ENCODE assay signal across 20 cellular contexts in genomic region chrX:136353519-136354095, GRCh38. TPM values are rescaled to one million over a fixed set of nuclear protein-coding genes. Genes with fewer than 3 reads are reported as not detected.
"Had no signal": no experiment of that assay in that cellular context is flagged by ENCODE, and none has a peak within 500 bp of the region (broad histone marks: within the 10 kb centered on the region; RNA-seq: fewer than 3 reads in every experiment).

No MANE protein-coding gene starts in this region.

- H3K4me1 ChIP-seq: body of pancreas, sigmoid colon, suprapubic skin, upper lobe of right lung had no signal

- H3K27ac Mint-ChIP-seq: activated B cell treated with CpG ODN at 0.5 μM for 24 hours; activated CD4-positive, alpha-beta T cell treated with anti-CD3 and anti-CD28 coated beads, Interleukin-2, amount 10 ng/mL, durations not matched to agents 7 days and 5 days; activated naive CD4-positive, alpha-beta T cell treated with anti-CD3 and anti-CD28 coated beads, Interleukin-2, amount 50 U/mL, for 24 hours had no signal

- H3K27ac ChIP-seq: body of pancreas, sigmoid colon, suprapubic skin, upper lobe of right lung had no signal

- H3K27me3 ChIP-seq: body of pancreas, sigmoid colon, suprapubic skin, upper lobe of right lung had no signal

- H3K4me3 Mint-ChIP-seq: activated B cell treated with CpG ODN at 0.5 μM for 24 hours; activated CD4-positive, alpha-beta T cell treated with anti-CD3 and anti-CD28 coated beads, Interleukin-2, amount 10 ng/mL, durations not matched to agents 7 days and 5 days; activated naive CD4-positive, alpha-beta T cell treated with anti-CD3 and anti-CD28 coated beads, Interleukin-2, amount 50 U/mL, for 24 hours; central memory CD8-positive, alpha-beta T cell; neural crest cell had no signal

- H3K4me1 Mint-ChIP-seq: activated B cell treated with CpG ODN at 0.5 μM for 24 hours; activated CD4-positive, alpha-beta T cell treated with anti-CD3 and anti-CD28 coated beads, Interleukin-2, amount 10 ng/mL, durations not matched to agents 7 days and 5 days; activated naive CD4-positive, alpha-beta T cell treated with anti-CD3 and anti-CD28 coated beads, Interleukin-2, amount 50 U/mL, for 24 hours; central memory CD8-positive, alpha-beta T cell; neural crest cell had no signal

- H3K27me3 Mint-ChIP-seq: activated CD4-positive, alpha-beta T cell treated with anti-CD3 and anti-CD28 coated beads, Interleukin-2, amount 10 ng/mL, durations not matched to agents 7 days and 5 days; activated naive CD4-positive, alpha-beta T cell treated with anti-CD3 and anti-CD28 coated beads, Interleukin-2, amount 50 U/mL, for 24 hours had no signal

- H3K36me3 Mint-ChIP-seq: activated naive CD4-positive, alpha-beta T cell treated with anti-CD3 and anti-CD28 coated beads, Interleukin-2, amount 50 U/mL, for 24 hours had no signal

- H3K9me3 ChIP-seq: body of pancreas, sigmoid colon, suprapubic skin, upper lobe of right lung had no signal

- DNase-seq: activated B cell treated with CpG ODN at 0.5 μM for 24 hours; activated CD4-positive, alpha-beta T cell treated with anti-CD3 and anti-CD28 coated beads, Interleukin-2, amount 10 ng/mL, durations not matched to agents 7 days and 5 days; body of pancreas; effector memory CD4-positive, alpha-beta T cell; erythroblast; kidney; sigmoid colon; stimulated activated CD4-positive, alpha-beta T cell treated with anti-CD3 and anti-CD28 coated beads, Interleukin-12 subunit alpha, Interleukin-12 subunit beta, amount 100 ng/mL, for 4 hours; stimulated activated CD4-positive, alpha-beta T cell treated with anti-CD3 and anti-CD28 coated beads, Interleukin-2, amount 100 ng/mL, for 48 hours; stimulated activated naive CD8-positive, alpha-beta T cell treated with anti-CD3 and anti-CD28 coated beads, Interleukin-15, Interleukin-2, amounts not matched to agents 100 U/mL and 50 U/mL, for 24 hours; T-helper 1 cell; upper lobe of right lung had no signal

- ATAC-seq: body of pancreas; stimulated activated naive CD8-positive, alpha-beta T cell treated with anti-CD3 and anti-CD28 coated beads, Interleukin-15, Interleukin-2, amounts not matched to agents 100 U/mL and 50 U/mL, for 24 hours; upper lobe of right lung had no signal

RNA-seq across cellular contexts. Expression of gene ADGRG4, which starts 52.8 kb away (rescaled TPM):
- total RNA-seq: activated B cell treated with CpG ODN at 0.5 μM for 24 hours; activated CD4-positive, alpha-beta T cell treated with anti-CD3 and anti-CD28 coated beads, Interleukin-2, amount 10 ng/mL, durations not matched to agents 7 days and 5 days; activated CD8-positive, alpha-beta memory T cell treated with anti-CD3 and anti-CD28 coated beads for 36 hours; body of pancreas; liver; myocyte; neural crest cell; pulmonary artery endothelial cell; suprapubic skin had no signal
- polyA plus RNA-seq: sigmoid colon had no signal
